8 cellular contexts compared by ENCODE assay signal in genomic region chr4:112706840-112707207, GRCh38.
A peak's percentile ranks its signal among the peaks of the same experiment; 100 is the strongest.
DNase-seq lines count a peak whose midpoint lies in the region; ATAC-seq and TF ChIP-seq lines count a peak whose summit lies in the region.

No MANE protein-coding gene starts in this region.

- no peaks in the 10 kb centered on the region for H3K9me3 ChIP-seq in thoracic aorta

- in situ Hi-C loops in GM13977 (cut with MboI; ENCODE audit: low pct_unique_long_range_greater_than_20kb, low sequenced_read_pairs, unreplicated experiment), result no loop called here

- H3K27me3 Mint-ChIP-seq in activated T-cell treated with anti-CD3 and anti-CD28 coated beads, Interleukin-2, amount 50 U/mL, for 24 hours, result peaks cover 57% of the 10 kb centered on the region
- peaks cover 40 to 52% of the 10 kb centered on the region in 2 donors for H3K27me3 Mint-ChIP-seq in stimulated activated naive B cell treated with anti-CD40 and anti-IgM and Interleukin-4, amounts not matched to agents 10 μg/mL and 1 μg/mL and 100 μg/mL, for 72 hours

- H3K36me3 Mint-ChIP-seq in activated T-cell treated with anti-CD3 and anti-CD28 coated beads, Interleukin-2, amount 50 U/mL, for 24 hours (ENCODE audit: low read depth), result no peaks in the 10 kb centered on the region
- no peaks in the 10 kb centered on the region for H3K36me3 Mint-ChIP-seq in stimulated activated naive B cell treated with anti-CD40 and anti-IgM and Interleukin-4, amounts not matched to agents 10 μg/mL and 1 μg/mL and 100 μg/mL, for 72 hours

- peaks cover 19% of the 10 kb centered on the region for H3K4me1 Mint-ChIP-seq in activated T-cell treated with anti-CD3 and anti-CD28 coated beads, Interleukin-2, amount 50 U/mL, for 24 hours (ENCODE audit: low read depth)
- peaks cover 16 to 23% of the 10 kb centered on the region in 2 donors for H3K4me1 Mint-ChIP-seq in stimulated activated naive B cell treated with anti-CD40 and anti-IgM and Interleukin-4, amounts not matched to agents 10 μg/mL and 1 μg/mL and 100 μg/mL, for 72 hours

- no peak overlapping the region for H3K27ac Mint-ChIP-seq in activated T-cell treated with anti-CD3 and anti-CD28 coated beads, Interleukin-2, amount 50 U/mL, for 24 hours
- no peak overlapping the region for H3K27ac Mint-ChIP-seq in stimulated activated naive B cell treated with anti-CD40 and anti-IgM and Interleukin-4, amounts not matched to agents 10 μg/mL and 1 μg/mL and 100 μg/mL, for 72 hours

- no peaks in the 10 kb centered on the region for H3K9me3 Mint-ChIP-seq in activated T-cell treated with anti-CD3 and anti-CD28 coated beads, Interleukin-2, amount 50 U/mL, for 24 hours
- no peaks in the 10 kb centered on the region for H3K9me3 Mint-ChIP-seq in stimulated activated naive B cell treated with anti-CD40 and anti-IgM and Interleukin-4, amounts not matched to agents 10 μg/mL and 1 μg/mL and 100 μg/mL, for 72 hours

- peak overlapping the region; percentile 79 for H3K4me3 Mint-ChIP-seq in activated T-cell treated with anti-CD3 and anti-CD28 coated beads, Interleukin-2, amount 50 U/mL, for 24 hours
- peak overlapping the region in 1 of 2 donors; percentile 90 for H3K4me3 Mint-ChIP-seq in stimulated activated naive B cell treated with anti-CD40 and anti-IgM and Interleukin-4, amounts not matched to agents 10 μg/mL and 1 μg/mL and 100 μg/mL, for 72 hours

- no peak overlapping the region for H3K27ac ChIP-seq in thoracic aorta

- H3K27me3 ChIP-seq in thoracic aorta (replicated peaks; ENCODE audit: insufficient read depth), result no peaks in the 10 kb centered on the region

- DNase-seq in activated T-cell treated with anti-CD3 and anti-CD28 coated beads, Interleukin-2, amount 50 U/mL, for 24 hours, result no peak
- no peak for DNase-seq in activated T-cell treated with anti-CD3 and anti-CD28 coated beads for 4 hours
- peak; percentile 9 for DNase-seq in SW480 (ENCODE audit: low spot score)
- DNase-seq in thoracic aorta (ENCODE audit: low spot score), result no peak
- no peak for DNase-seq in GM13977 (ENCODE audit: low spot score)
- no peak for DNase-seq in stimulated activated naive B cell treated with anti-CD40 and anti-IgM and Interleukin-4, amounts not matched to agents 10 μg/mL and 1 μg/mL and 100 μg/mL, for 72 hours

- H3K4me3 ChIP-seq in iPS-11a (ENCODE audit: low read depth, low read length) (peak overlapping the region; percentile 73), thoracic aorta (peak overlapping the region; percentile 79)

- H3K36me3 ChIP-seq in thoracic aorta, result no peaks in the 10 kb centered on the region

- no peak for ATAC-seq in thoracic aorta (ENCODE audit: insufficient number of reproducible peaks, low FRiP score, low read depth)
- no peak for ATAC-seq in stimulated activated naive B cell treated with anti-CD40 and anti-IgM and Interleukin-4, amounts not matched to agents 10 μg/mL and 1 μg/mL and 100 μg/mL, for 72 hours (replicated peaks)
- no peak for ATAC-seq in HG02571 (IDR thresholded peaks at IDR 0.05; ENCODE audit: unreplicated experiment)

- no peak for TF ChIP-seq CTCF in thoracic aorta (IDR thresholded peaks at IDR 0.05)
- no peak for TF ChIP-seq CTCF in GM13977 (IDR thresholded peaks at IDR 0.05; ENCODE audit: extremely low read depth, insufficient read depth, missing control alignments)

- H3K4me1 ChIP-seq in thoracic aorta (ENCODE audit: control insufficient read depth in 1 of 2, low read depth in 2 of 2), result peaks cover 2 to 18% of the 10 kb centered on the region in 2 donors
